Comparison of ENCODE assay signal across 26 cellular contexts in genomic region chr2:241219856-241220356, GRCh38. TPM values are rescaled to one million over a fixed set of nuclear protein-coding genes. Genes with fewer than 3 reads are reported as not detected.
DNase-seq lines count a peak whose midpoint lies in the region; ATAC-seq and TF ChIP-seq lines count a peak whose summit lies in the region.
"Had no signal": no experiment of that assay in that cellular context is flagged by ENCODE, and none has a peak within 500 bp of the region (broad histone marks: within the 10 kb centered on the region; RNA-seq: fewer than 3 reads in every experiment).

No MANE protein-coding gene starts in this region.

- H3K36me3 Mint-ChIP-seq in activated CD4-positive, alpha-beta T cell treated with anti-CD3 and anti-CD28 coated beads for 36 hours (ENCODE audit: low read depth): no peaks in the 10 kb centered on the region
- no peaks in the 10 kb centered on the region for H3K36me3 Mint-ChIP-seq in HFFc6 (ENCODE audit: low read depth)
- peaks cover 10% of the 10 kb centered on the region for H3K36me3 Mint-ChIP-seq in central memory CD8-positive, alpha-beta T cell (ENCODE audit: insufficient read depth)
- H3K36me3 Mint-ChIP-seq in neural crest cell (ENCODE audit: low read depth): no peaks in the 10 kb centered on the region
- H3K36me3 Mint-ChIP-seq: IgD-negative memory B cell had no signal

- no peak for TF ChIP-seq CTCF in HFFc6 (IDR thresholded peaks at IDR 0.05)
- TF ChIP-seq CTCF in neural crest cell (conservative IDR thresholded peaks at IDR 0.05): no peak

- DNase-seq in activated CD4-positive, alpha-beta T cell treated with anti-CD3 and anti-CD28 coated beads for 36 hours: no peak
- no peak for DNase-seq in activated CD4-positive, alpha-beta T cell treated with anti-CD3 and anti-CD28 coated beads, Interleukin-2, amount 50 U/mL, for 1 hour
- DNase-seq in HFFc6 (no peak), neural crest cell (ENCODE audit: low read depth, low spot score) (no peak), T1000 (lab: John Stamatoyannopoulos, UW) (no peak), epidermal melanocyte (ENCODE audit: insufficient read length, low spot score) (no peak), NCI-H146 (lab: John Stamatoyannopoulos, UW) (no peak)
- DNase-seq in central memory CD8-positive, alpha-beta T cell (ENCODE audit: low spot score in 2 of 2): no peak
- DNase-seq: 8988T; activated naive CD4-positive, alpha-beta T cell treated with anti-CD3 and anti-CD28 coated beads, Interleukin-2, amount 50 U/mL, for 16 hours; activated T-cell treated with anti-CD3 and anti-CD28 coated beads, Interleukin-2, amount 50 U/mL, for 4 hours; aorta; central memory CD4-positive, alpha-beta T cell; COR-L47; dermis blood vessel endothelial cell; glutamatergic neuron; HCEC 1CT; kidney glomerular epithelial cell; NCI-H1105; NCI-H2029; occipital lobe; trophoblast cell had no signal

- H3K4me3 Mint-ChIP-seq in activated CD4-positive, alpha-beta T cell treated with anti-CD3 and anti-CD28 coated beads for 36 hours: peak overlapping the region; percentile 77
- H3K4me3 Mint-ChIP-seq in HFFc6: 0 out of 2 replicates have a peak overlapping the region, but pooled peaks have one; percentile 91
- H3K4me3 Mint-ChIP-seq in central memory CD8-positive, alpha-beta T cell: peak overlapping the region; percentile 78
- H3K4me3 Mint-ChIP-seq in neural crest cell: peak overlapping the region; percentile 94

- no peak overlapping the region for H3K27ac Mint-ChIP-seq in activated CD4-positive, alpha-beta T cell treated with anti-CD3 and anti-CD28 coated beads for 36 hours
- H3K27ac Mint-ChIP-seq in HFFc6: no peak overlapping the region
- no peak overlapping the region for H3K27ac Mint-ChIP-seq in central memory CD8-positive, alpha-beta T cell (ENCODE audit: low read depth)
- H3K27ac Mint-ChIP-seq in neural crest cell (ENCODE audit: unreplicated experiment): no peak overlapping the region
- H3K27ac Mint-ChIP-seq: B cell had no signal

- no peak for ATAC-seq in activated CD4-positive, alpha-beta T cell treated with anti-CD3 and anti-CD28 coated beads for 36 hours
- ATAC-seq in central memory CD8-positive, alpha-beta T cell (replicated peaks; ENCODE audit: extremely low read depth, poor library complexity, severe bottlenecking): no peak
- ATAC-seq: activated T-cell treated with anti-CD3 and anti-CD28 coated beads, Interleukin-2, amount 50 U/mL, for 4 hours; GM12878 had no signal

- POLR2A ChIA-PET in activated CD4-positive, alpha-beta T cell treated with anti-CD3 and anti-CD28 coated beads for 36 hours (lab: Charles Lee): no interaction called here

- H3K27me3 Mint-ChIP-seq in activated CD4-positive, alpha-beta T cell treated with anti-CD3 and anti-CD28 coated beads for 36 hours: peaks cover 2% of the 10 kb centered on the region
- H3K27me3 Mint-ChIP-seq in HFFc6 (ENCODE audit: insufficient read depth): peaks cover 33% of the 10 kb centered on the region
- H3K27me3 Mint-ChIP-seq in central memory CD8-positive, alpha-beta T cell: no peaks in the 10 kb centered on the region
- H3K27me3 Mint-ChIP-seq in neural crest cell (ENCODE audit: low read depth): peaks cover 12% of the 10 kb centered on the region
- H3K27me3 Mint-ChIP-seq: B cell, IgD-negative memory B cell had no signal

- intact Hi-C loops in activated CD4-positive, alpha-beta T cell treated with anti-CD3 and anti-CD28 coated beads for 36 hours (cut with DNase I, micrococcal nuclease): loop anchor here in 1 of 2 experiments (2.0 to 10.0 kb wide), 7 partner anchors 69 to 665 kb away; partner anchors contain the start of genes DUSP28, MTERF4 and PPP1R7

- CTCF ChIA-PET in activated CD4-positive, alpha-beta T cell treated with anti-CD3 and anti-CD28 coated beads for 36 hours (lab: Charles Lee): no interaction called here

- peaks cover 12% of the 10 kb centered on the region for H3K4me1 Mint-ChIP-seq in activated CD4-positive, alpha-beta T cell treated with anti-CD3 and anti-CD28 coated beads for 36 hours
- H3K4me1 Mint-ChIP-seq in HFFc6 (ENCODE audit: low read depth): peaks cover 43% of the 10 kb centered on the region
- H3K4me1 Mint-ChIP-seq in central memory CD8-positive, alpha-beta T cell: peaks cover 19% of the 10 kb centered on the region
- H3K4me1 Mint-ChIP-seq in neural crest cell: peaks cover 38% of the 10 kb centered on the region

- no peaks in the 10 kb centered on the region for H3K9me3 Mint-ChIP-seq in activated CD4-positive, alpha-beta T cell treated with anti-CD3 and anti-CD28 coated beads for 36 hours (ENCODE audit: low read depth)
- H3K9me3 Mint-ChIP-seq in HFFc6 (peaks cover 14% of the 10 kb centered on the region), neural crest cell (no peaks in the 10 kb centered on the region)
- H3K9me3 Mint-ChIP-seq in central memory CD8-positive, alpha-beta T cell: no peaks in the 10 kb centered on the region
- H3K9me3 Mint-ChIP-seq: activated T-cell treated with anti-CD3 and anti-CD28 coated beads, Interleukin-2, amount 50 U/mL, for 4 hours; IgD-negative memory B cell had no signal

RNA-seq across cellular contexts. Expression of gene ANO7, which starts 31.4 kb away (rescaled TPM):
- 1 to 10 TPM; 2.1 to 2.4 TPM for total RNA-seq in activated CD4-positive, alpha-beta T cell treated with anti-CD3 and anti-CD28 coated beads for 36 hours
- 1 to 10 TPM in 4 of 6 experiments, under 1 TPM in 2; 0.80 to 1.4 (median 1.2) TPM for total RNA-seq in HFFc6 (2021; fragmentation: NEBNext Ultra II Directional; extraction: Animal tissue kit (Norgen Biotek cat#: 25700))
- 3.2 TPM in 2 replicates for total RNA-seq in neural crest cell
- total RNA-seq: skeletal muscle tissue had no signal
